8 cellular contexts compared by ENCODE assay signal in genomic region chr11:46918778-46919513, GRCh38. TPM values are rescaled to one million over a fixed set of nuclear protein-coding genes. Genes with fewer than 3 reads are reported as not detected.
DNase-seq lines count a peak whose midpoint lies in the region; ATAC-seq and TF ChIP-seq lines count a peak whose summit lies in the region.

No MANE protein-coding gene starts in this region.

- H3K36me3 ChIP-seq in lower lobe of right lung = no peaks in the 10 kb centered on the region
- no peaks in the 10 kb centered on the region for H3K36me3 ChIP-seq in tibial nerve

- no peak for TF ChIP-seq EP300 in tibial nerve (IDR thresholded peaks at IDR 0.05)

- H3K9me3 ChIP-seq in lower lobe of right lung (no peaks in the 10 kb centered on the region), tibial nerve (no peaks in the 10 kb centered on the region)

- intact Hi-C loops in lower lobe of right lung (cut with DNase I) = no loop called here

- H3K27ac ChIP-seq in lower lobe of right lung (peak overlapping the region; percentile 11), tibial nerve (peak overlapping the region in 3 of 4 donors; percentile 31 to 74 (median 71))

- TF ChIP-seq POLR2A in tibial nerve (IDR thresholded peaks at IDR 0.05) = no peak

- peaks cover 50% of the 10 kb centered on the region for H3K27me3 Mint-ChIP-seq in activated T-cell treated with anti-CD3 and anti-CD28 coated beads, Interleukin-2, amount 50 U/mL, for 4 hours (ENCODE audit: low read depth)
- H3K27me3 Mint-ChIP-seq in activated naive CD8-positive, alpha-beta T cell treated with anti-CD3 and anti-CD28 coated beads, Interleukin-2, amount 50 U/mL, for 24 hours = peaks cover 44% of the 10 kb centered on the region

- H3K27me3 ChIP-seq in lower lobe of right lung (ENCODE audit: low read depth) = peaks cover 40% of the 10 kb centered on the region
- peaks cover 0 to 17% of the 10 kb centered on the region in 2 donors for H3K27me3 ChIP-seq in tibial nerve

- no peak for ATAC-seq in activated T-cell treated with anti-CD3 and anti-CD28 coated beads, Interleukin-2, amount 50 U/mL, for 4 hours
- ATAC-seq in activated naive CD8-positive, alpha-beta T cell treated with anti-CD3 and anti-CD28 coated beads, Interleukin-2, amount 50 U/mL, for 24 hours = peak; percentile 17
- ATAC-seq in lower lobe of right lung (no peak), HG03460 (IDR thresholded peaks at IDR 0.05; ENCODE audit: unreplicated experiment) (no peak)

- DNase-seq in activated T-cell treated with anti-CD3 and anti-CD28 coated beads, Interleukin-2, amount 50 U/mL, for 4 hours = no peak
- DNase-seq in activated T-cell treated with anti-CD3 and anti-CD28 coated beads, Interleukin-2, amount 50 U/mL, for 1 hour = no peak
- no peak for DNase-seq in activated naive CD8-positive, alpha-beta T cell treated with anti-CD3 and anti-CD28 coated beads, Interleukin-2, amount 50 U/mL, for 24 hours
- no peak for DNase-seq in lower lobe of right lung
- no peak for DNase-seq in tibial nerve (ENCODE audit: low spot score in 2 of 2)
- DNase-seq in NCI-H1930 (lab: John Stamatoyannopoulos, UW) = no peak
- no peak for DNase-seq in GM13977 (ENCODE audit: low spot score)

- H3K27ac Mint-ChIP-seq in activated naive CD8-positive, alpha-beta T cell treated with anti-CD3 and anti-CD28 coated beads, Interleukin-2, amount 50 U/mL, for 24 hours = no peak overlapping the region

- peaks cover 25% of the 10 kb centered on the region for H3K4me1 Mint-ChIP-seq in activated T-cell treated with anti-CD3 and anti-CD28 coated beads, Interleukin-2, amount 50 U/mL, for 4 hours (ENCODE audit: low read depth)
- H3K4me1 Mint-ChIP-seq in activated naive CD8-positive, alpha-beta T cell treated with anti-CD3 and anti-CD28 coated beads, Interleukin-2, amount 50 U/mL, for 24 hours = peaks cover 27% of the 10 kb centered on the region

- no peaks in the 10 kb centered on the region for H3K36me3 Mint-ChIP-seq in activated T-cell treated with anti-CD3 and anti-CD28 coated beads, Interleukin-2, amount 50 U/mL, for 4 hours (ENCODE audit: insufficient read depth)
- no peaks in the 10 kb centered on the region for H3K36me3 Mint-ChIP-seq in activated naive CD8-positive, alpha-beta T cell treated with anti-CD3 and anti-CD28 coated beads, Interleukin-2, amount 50 U/mL, for 24 hours (ENCODE audit: low read depth)

- TF ChIP-seq CTCF in lower lobe of right lung (IDR thresholded peaks at IDR 0.05) (no peak), tibial nerve (IDR thresholded peaks at IDR 0.05) (no peak), GM13977 (IDR thresholded peaks at IDR 0.05; ENCODE audit: extremely low read depth, insufficient read depth, missing control alignments) (no peak)

- H3K4me3 ChIP-seq in lower lobe of right lung = peak overlapping the region; percentile 62
- peak overlapping the region; percentile 22 to 78 (median 42) for H3K4me3 ChIP-seq in tibial nerve

- 22 to 23% methylated on average over 17 of the region's 17 CpGs for WGBS in tibial nerve, 2 donors

- in situ Hi-C loops in GM13977 (cut with MboI; ENCODE audit: low pct_unique_long_range_greater_than_20kb, low sequenced_read_pairs, unreplicated experiment) = no loop called here

- H3K4me3 Mint-ChIP-seq in activated T-cell treated with anti-CD3 and anti-CD28 coated beads, Interleukin-2, amount 50 U/mL, for 4 hours = peak overlapping the region; percentile 77
- H3K4me3 Mint-ChIP-seq in activated naive CD8-positive, alpha-beta T cell treated with anti-CD3 and anti-CD28 coated beads, Interleukin-2, amount 50 U/mL, for 24 hours = peak overlapping the region; percentile 63

- H3K4me1 ChIP-seq in lower lobe of right lung (peaks cover 31% of the 10 kb centered on the region), tibial nerve (peaks cover 0 to 52% (median 16%) of the 10 kb centered on the region in 4 donors)

- H3K9me3 Mint-ChIP-seq in activated T-cell treated with anti-CD3 and anti-CD28 coated beads, Interleukin-2, amount 50 U/mL, for 4 hours = no peaks in the 10 kb centered on the region
- H3K9me3 Mint-ChIP-seq in activated naive CD8-positive, alpha-beta T cell treated with anti-CD3 and anti-CD28 coated beads, Interleukin-2, amount 50 U/mL, for 24 hours = no peaks in the 10 kb centered on the region

RNA-seq across cellular contexts. Expression of gene LRP4, which starts 0.6 kb away (rescaled TPM):
- total RNA-seq in activated T-cell treated with anti-CD3 and anti-CD28 coated beads, Interleukin-2, amount 50 U/mL, for 4 hours = under 1 TPM; 0.11 to 0.13 (median 0.13) TPM
- 6.6 TPM for total RNA-seq in lower lobe of right lung
- 100 to 1,000 TPM in 1 of 4 donors, 10 to 100 TPM in 3; 24.3 to 105 (median 52.9) TPM for total RNA-seq in tibial nerve

RNA-seq across cellular contexts. Expression of gene CSTPP1, which starts 17.6 kb away (rescaled TPM):
- 10 to 100 TPM; 12.9 to 15.0 (median 14.3) TPM for total RNA-seq in activated T-cell treated with anti-CD3 and anti-CD28 coated beads, Interleukin-2, amount 50 U/mL, for 4 hours
- total RNA-seq in lower lobe of right lung = 32.8 TPM
- 10 to 100 TPM; 35.3 to 51.9 (median 39.7) TPM for total RNA-seq in tibial nerve
